Comparison of ENCODE assay signal across 24 cellular contexts in genomic region chr7:37046680-37047079, GRCh38.
"Had no signal": no experiment of that assay in that cellular context is flagged by ENCODE, and none has a peak within 500 bp of the region (broad histone marks: within the 10 kb centered on the region; RNA-seq: fewer than 3 reads in every experiment).

No MANE protein-coding gene starts in this region.

- H3K9me3 Mint-ChIP-seq: activated CD4-positive, alpha-beta memory T cell treated with anti-CD3 and anti-CD28 coated beads, Interleukin-2, amount 10 ng/mL, durations not matched to agents 7 days and 5 days; activated T-helper 1 cell treated with anti-CD3 and anti-CD28 coated beads, Interleukin-12 subunit alpha, Interleukin-12 subunit beta, Interleukin-2, Interleukin-4 antibody, amounts not matched to agents 30 ng/mL and 10 ng/mL and 1 ng/mL, durations not matched to agents 14 hours and 24 hours and 36 hours; stimulated activated naive B cell treated with anti-CD40 and anti-IgM and Interleukin-4, amounts not matched to agents 10 μg/mL and 1 μg/mL and 100 μg/mL, for 72 hours; type B pancreatic cell had no signal

- H3K27me3 Mint-ChIP-seq: activated CD4-positive, alpha-beta memory T cell treated with anti-CD3 and anti-CD28 coated beads, Interleukin-2, amount 10 ng/mL, durations not matched to agents 7 days and 5 days; activated naive CD8-positive, alpha-beta T cell; naive thymus-derived CD4-positive, alpha-beta T cell; stimulated activated naive B cell treated with anti-CD40 and anti-IgM and Interleukin-4, amounts not matched to agents 10 μg/mL and 1 μg/mL and 100 μg/mL, for 72 hours; type B pancreatic cell had no signal

- H3K4me1 ChIP-seq: sigmoid colon had no signal

- H3K4me3 ChIP-seq: coronary artery, heart left ventricle, sigmoid colon, smooth muscle cell, thoracic aorta, vagina had no signal

- H3K27ac ChIP-seq: coronary artery, sigmoid colon, thoracic aorta, vagina had no signal

- H3K36me3 Mint-ChIP-seq: type B pancreatic cell had no signal

- H3K27ac Mint-ChIP-seq: activated CD4-positive, alpha-beta memory T cell treated with anti-CD3 and anti-CD28 coated beads, Interleukin-2, amount 10 ng/mL, durations not matched to agents 7 days and 5 days; activated naive CD8-positive, alpha-beta T cell; activated T-helper 1 cell treated with anti-CD3 and anti-CD28 coated beads, Interleukin-12 subunit alpha, Interleukin-12 subunit beta, Interleukin-2, Interleukin-4 antibody, amounts not matched to agents 30 ng/mL and 10 ng/mL and 1 ng/mL, durations not matched to agents 14 hours and 24 hours and 36 hours; stimulated activated naive B cell treated with anti-CD40 and anti-IgM and Interleukin-4, amounts not matched to agents 10 μg/mL and 1 μg/mL and 100 μg/mL, for 72 hours had no signal

- ATAC-seq: heart left ventricle; naive thymus-derived CD4-positive, alpha-beta T cell; stimulated activated naive B cell treated with anti-CD40 and anti-IgM and Interleukin-4, amounts not matched to agents 10 μg/mL and 1 μg/mL and 100 μg/mL, for 72 hours had no signal

- DNase-seq: activated CD4-positive, alpha-beta memory T cell treated with anti-CD3 and anti-CD28 coated beads, Interleukin-2, amount 10 ng/mL, durations not matched to agents 7 days and 5 days; activated CD4-positive, alpha-beta T cell treated with anti-CD3 and anti-CD28 coated beads for 48 hours; activated gamma-delta T cell treated with Interleukin-2 at 50 U/mL for 16 hours; amniotic stem cell; heart left ventricle; left colon; mesendoderm; naive thymus-derived CD4-positive, alpha-beta T cell; posterior cingulate gyrus; retina; sigmoid colon; stimulated activated CD4-positive, alpha-beta T cell treated with anti-CD3 and anti-CD28 coated beads, Interleukin-15, amount 100 ng/mL, for 24 hours; stimulated activated CD8-positive, alpha-beta memory T cell treated with anti-CD3 and anti-CD28 coated beads, Interleukin-4, amount 100 ng/mL, for 48 hours; stimulated activated naive B cell treated with anti-CD40 and anti-IgM and Interleukin-4, amounts not matched to agents 10 μg/mL and 1 μg/mL and 100 μg/mL, for 72 hours; T-helper 1 cell; T1000 had no signal

- H3K36me3 ChIP-seq: heart left ventricle, neutrophil, sigmoid colon, thoracic aorta, vagina had no signal

- H3K27me3 ChIP-seq: heart left ventricle, neutrophil, sigmoid colon, vagina had no signal

- H3K9me3 ChIP-seq: heart left ventricle, neutrophil, sigmoid colon, thoracic aorta, vagina had no signal

- H3K4me3 Mint-ChIP-seq: activated CD4-positive, alpha-beta memory T cell treated with anti-CD3 and anti-CD28 coated beads, Interleukin-2, amount 10 ng/mL, durations not matched to agents 7 days and 5 days; activated naive CD8-positive, alpha-beta T cell; activated T-helper 1 cell treated with anti-CD3 and anti-CD28 coated beads, Interleukin-12 subunit alpha, Interleukin-12 subunit beta, Interleukin-2, Interleukin-4 antibody, amounts not matched to agents 30 ng/mL and 10 ng/mL and 1 ng/mL, durations not matched to agents 14 hours and 24 hours and 36 hours; naive thymus-derived CD4-positive, alpha-beta T cell; stimulated activated naive B cell treated with anti-CD40 and anti-IgM and Interleukin-4, amounts not matched to agents 10 μg/mL and 1 μg/mL and 100 μg/mL, for 72 hours; type B pancreatic cell had no signal
